12 cellular contexts compared by ENCODE assay signal in the genomic region with DNA sequence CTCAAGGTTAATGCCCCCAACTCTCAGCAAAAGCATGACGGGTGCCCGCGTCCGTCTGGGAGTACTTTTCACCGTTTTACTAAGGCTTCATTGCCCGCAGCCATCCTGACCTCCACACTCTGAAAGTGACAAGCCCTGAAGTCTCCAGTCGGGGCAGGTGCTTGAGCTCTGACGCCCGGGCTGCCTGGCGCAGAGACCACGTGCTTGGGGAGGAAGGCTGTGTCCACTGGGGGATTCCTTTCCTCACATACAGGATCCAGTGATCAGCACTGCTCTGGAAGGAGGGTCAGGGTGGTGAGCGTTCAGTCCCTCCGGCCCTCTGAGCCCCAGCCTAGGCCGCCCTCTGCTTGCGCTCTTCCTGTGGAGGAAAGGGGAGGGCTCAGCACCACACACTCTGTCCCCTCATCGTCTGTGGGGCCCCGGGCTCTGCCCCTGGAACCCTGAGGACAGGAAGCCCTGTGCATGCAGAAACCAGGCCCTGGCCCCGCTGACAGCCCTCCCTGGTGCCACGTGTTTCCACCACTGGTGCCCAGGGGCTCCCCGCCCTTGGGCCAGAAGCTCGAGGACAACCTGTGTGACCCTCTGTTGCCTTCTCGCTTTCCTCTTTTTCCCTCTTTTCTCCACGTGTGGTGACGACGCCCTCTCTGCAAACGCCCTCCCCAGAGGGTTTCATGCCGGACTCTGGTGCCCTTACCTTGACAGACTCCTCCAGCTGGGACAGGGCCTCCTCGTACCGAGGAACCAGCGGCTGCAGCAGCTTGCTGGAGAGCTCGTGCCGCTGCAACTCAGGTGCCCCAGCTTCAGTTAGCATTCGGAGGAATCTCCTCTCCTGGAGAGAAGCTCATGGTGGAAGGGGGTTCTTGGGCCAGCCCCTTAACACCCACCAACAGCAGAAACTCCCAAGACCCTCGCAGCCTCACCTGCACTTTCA.
"Had no signal": no experiment of that assay in that cellular context is flagged by ENCODE, and none has a peak within 500 bp of the region (broad histone marks: within the 10 kb centered on the region; RNA-seq: fewer than 3 reads in every experiment).

No MANE protein-coding gene starts in this region.

- H3K4me3 Mint-ChIP-seq: effector memory CD8-positive, alpha-beta T cell; stimulated activated effector memory CD8-positive, alpha-beta T cell treated with anti-CD3 and anti-CD28 coated beads, Interleukin-12 subunit alpha, Interleukin-12 subunit beta, amount 100 ng/mL, for 72 hours had no signal

- H3K4me3 ChIP-seq: breast epithelium, pancreas had no signal

- H3K27ac ChIP-seq: breast epithelium, epithelial cell of prostate, pancreas had no signal

- ATAC-seq: effector memory CD8-positive, alpha-beta T cell; pancreas; stimulated activated effector memory CD8-positive, alpha-beta T cell treated with anti-CD3 and anti-CD28 coated beads, Interleukin-12 subunit alpha, Interleukin-12 subunit beta, amount 100 ng/mL, for 72 hours had no signal

- H3K27me3 ChIP-seq: breast epithelium, pancreas had no signal

- DNase-seq: activated CD4-positive, alpha-beta T cell treated with anti-CD3 and anti-CD28 coated beads for 4 hours; activated gamma-delta T cell; cerebellar nuclear complex; dermis blood vessel endothelial cell; effector memory CD8-positive, alpha-beta T cell; foreskin melanocyte; midbrain; stimulated activated CD4-positive, alpha-beta T cell treated with anti-CD3 and anti-CD28 coated beads, Interleukin-2, amount 100 ng/mL, for 24 hours had no signal

- H3K9me3 ChIP-seq: breast epithelium, pancreas had no signal

- H3K27ac Mint-ChIP-seq: effector memory CD8-positive, alpha-beta T cell; stimulated activated effector memory CD8-positive, alpha-beta T cell treated with anti-CD3 and anti-CD28 coated beads, Interleukin-12 subunit alpha, Interleukin-12 subunit beta, amount 100 ng/mL, for 72 hours had no signal

- H3K9me3 Mint-ChIP-seq: effector memory CD8-positive, alpha-beta T cell; stimulated activated effector memory CD8-positive, alpha-beta T cell treated with anti-CD3 and anti-CD28 coated beads, Interleukin-12 subunit alpha, Interleukin-12 subunit beta, amount 100 ng/mL, for 72 hours had no signal

- H3K27me3 Mint-ChIP-seq: effector memory CD8-positive, alpha-beta T cell had no signal
